In the genomic region with DNA sequence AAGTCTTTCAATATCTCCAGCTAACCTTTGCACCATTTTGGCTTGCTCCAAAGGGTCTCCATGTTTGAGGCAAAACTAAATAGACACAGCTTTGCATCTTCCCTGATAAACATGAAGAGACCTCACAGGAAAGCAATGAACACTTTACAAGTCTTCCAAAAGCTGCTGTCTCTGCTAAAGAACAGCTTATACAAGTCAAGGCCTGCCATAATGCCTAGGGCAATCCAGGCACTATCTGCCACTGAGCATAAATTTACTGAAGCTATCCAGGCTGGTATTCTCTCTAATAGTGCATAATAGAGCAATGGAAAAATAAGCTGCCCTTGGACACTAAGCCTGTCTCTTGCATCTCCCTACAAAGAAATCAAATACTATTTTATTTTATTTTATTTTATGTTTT, we compare ENCODE assay signal across 21 cellular contexts.
A peak's percentile ranks its signal among the peaks of the same experiment; 100 is the strongest.
DNase-seq lines count a peak whose midpoint lies in the region; ATAC-seq and TF ChIP-seq lines count a peak whose summit lies in the region.
"Had no signal": no experiment of that assay in that cellular context is flagged by ENCODE, and none has a peak within 500 bp of the region (broad histone marks: within the 10 kb centered on the region; RNA-seq: fewer than 3 reads in every experiment).

No MANE protein-coding gene starts in this region.

- H3K27ac ChIP-seq in cardiac muscle cell, result peak overlapping the region; percentile 41
- H3K27ac ChIP-seq in left ventricle myocardium inferior (replicated peaks), result no peak overlapping the region
- H3K27ac ChIP-seq in RWPE2 (ENCODE audit: poor library complexity, severe bottlenecking), result peak overlapping the region; percentile 34
- peak overlapping the region; percentile 53 for H3K27ac ChIP-seq in epithelial cell of prostate
- H3K27ac ChIP-seq in gastroesophageal sphincter, result no peak overlapping the region
- H3K27ac ChIP-seq: BLaER1 treated with 17β-estradiol and CSF1 and Interleukin-3, amounts not matched to agents 10 nM and 100 nM; Peyer's patch had no signal

- TF ChIP-seq CTCF in cardiac muscle cell (IDR thresholded peaks at IDR 0.05; ENCODE audit: low read depth, low read length), result no peak
- no peak for TF ChIP-seq CTCF in left ventricle myocardium inferior (IDR thresholded peaks at IDR 0.05; ENCODE audit: borderline replicate concordance)
- no peak for TF ChIP-seq CTCF in RWPE2 (IDR thresholded peaks at IDR 0.05; ENCODE audit: poor library complexity, severe bottlenecking)
- no peak for TF ChIP-seq CTCF in gastroesophageal sphincter (IDR thresholded peaks at IDR 0.05)

- no peak for TF ChIP-seq EP300 in gastroesophageal sphincter (IDR thresholded peaks at IDR 0.05)

- TF ChIP-seq POLR2A in erythroblast (IDR thresholded peaks at IDR 0.05; ENCODE audit: low read length) (no peak), gastroesophageal sphincter (IDR thresholded peaks at IDR 0.05) (no peak)

- H3K9me3 ChIP-seq in cardiac muscle cell (ENCODE audit: low read depth), result no peaks in the 10 kb centered on the region
- no peaks in the 10 kb centered on the region for H3K9me3 ChIP-seq in left ventricle myocardium inferior (replicated peaks)
- H3K9me3 ChIP-seq in RWPE2 (ENCODE audit: severe bottlenecking), result no peaks in the 10 kb centered on the region
- no peaks in the 10 kb centered on the region for H3K9me3 ChIP-seq in gastroesophageal sphincter
- H3K9me3 ChIP-seq: Peyer's patch had no signal

- H3K4me3 ChIP-seq in cardiac muscle cell (no peak overlapping the region), left ventricle myocardium inferior (no peak overlapping the region), RWPE2 (ENCODE audit: severe bottlenecking) (no peak overlapping the region), gastroesophageal sphincter (no peak overlapping the region)
- H3K4me3 ChIP-seq: BLaER1 treated with 17β-estradiol and CSF1 and Interleukin-3, amounts not matched to agents 10 nM and 100 nM; Peyer's patch had no signal

- H3K27me3 ChIP-seq in cardiac muscle cell (no peaks in the 10 kb centered on the region), left ventricle myocardium inferior (ENCODE audit: low read depth) (no peaks in the 10 kb centered on the region), RWPE2 (ENCODE audit: insufficient read depth, poor library complexity, severe bottlenecking) (no peaks in the 10 kb centered on the region), gastroesophageal sphincter (no peaks in the 10 kb centered on the region)
- H3K27me3 ChIP-seq: Peyer's patch had no signal

- DNase-seq in cardiac muscle cell (ENCODE audit: low read depth in 1 of 2, low spot score in 1 of 2), result no peak
- DNase-seq in left ventricle myocardium inferior, result no peak
- no peak for DNase-seq in RWPE2 (ENCODE audit: low spot score)
- DNase-seq in epithelial cell of prostate (ENCODE audit: low read depth, low spot score), result no peak
- no peak for DNase-seq in erythroblast (lab: John Stamatoyannopoulos, UW)
- DNase-seq in NCI-H774 (lab: John Stamatoyannopoulos, UW), result no peak
- DNase-seq: ACHN; Calu3; CD8-positive, alpha-beta T cell; DMS53; GDM1; MV-4-11; NCI-H1694 treated with DMSO at 0.1 percent for 48 hours; NCI-H2081 treated with DMSO at 0.1 percent for 48 hours; NCI-H510A treated with DMSO at 0.1 percent for 48 hours; NCI-H82; Peyer's patch had no signal

- H3K4me1 ChIP-seq in cardiac muscle cell (ENCODE audit: low read depth) (peaks cover 6% of the 10 kb centered on the region), left ventricle myocardium inferior (peaks cover 12% of the 10 kb centered on the region), RWPE2 (ENCODE audit: insufficient read depth, poor library complexity, severe bottlenecking) (peaks cover 9% of the 10 kb centered on the region), gastroesophageal sphincter (no peaks in the 10 kb centered on the region)
- H3K4me1 ChIP-seq: Peyer's patch had no signal

- H3K36me3 ChIP-seq in cardiac muscle cell (peaks cover 7% of the 10 kb centered on the region), left ventricle myocardium inferior (no peaks in the 10 kb centered on the region), RWPE2 (ENCODE audit: low read depth) (no peaks in the 10 kb centered on the region), gastroesophageal sphincter (peaks cover 0 to 8% of the 10 kb centered on the region in 2 donors)
- H3K36me3 ChIP-seq: Peyer's patch had no signal

- intact Hi-C loops in left ventricle myocardium inferior (cut with micrococcal nuclease), result no loop called here

- ATAC-seq in RWPE2 (ENCODE audit: low read depth) (peak; percentile 53; the same call in 2 of the 3 replicates), gastroesophageal sphincter (no peak)
- ATAC-seq: CD8-positive, alpha-beta T cell; HCT116; Right ventricle myocardium inferior had no signal

Comparison
In these comparisons a context has a peak if more than half of its experiments do, and no peak if none do; other contexts are left out.
1. H3K27ac ChIP-seq: peak in cardiac muscle cell (single experiment), RWPE2 (single experiment) and epithelial cell of prostate (single experiment); none in left ventricle myocardium inferior (single experiment) and gastroesophageal sphincter (0 of 4).